23 cellular contexts compared by ENCODE assay signal in genomic region chr3:106836906-106837305, GRCh38.
"Had no signal": no experiment of that assay in that cellular context is flagged by ENCODE, and none has a peak within 500 bp of the region (broad histone marks: within the 10 kb centered on the region; RNA-seq: fewer than 3 reads in every experiment).

No MANE protein-coding gene starts in this region.

- H3K36me3 Mint-ChIP-seq: activated naive CD4-positive, alpha-beta T cell treated with anti-CD3 and anti-CD28 coated beads, Interleukin-2, amount 50 U/mL, for 24 hours; naive thymus-derived CD4-positive, alpha-beta T cell had no signal

- DNase-seq: activated CD4-positive, alpha-beta T cell treated with anti-CD3 and anti-CD28 coated beads for 4 hours; activated CD8-positive, alpha-beta T cell treated with anti-CD3 and anti-CD28 coated beads for 36 hours; activated effector memory CD4-positive, alpha-beta T cell treated with anti-CD3 and anti-CD28 coated beads, Interleukin-2, amount 50 U/mL, for 16 hours; activated T-cell treated with anti-CD3 and anti-CD28 coated beads, Interleukin-2, amount 50 U/mL, for 4 hours; adrenal gland; islet precursor cell; naive thymus-derived CD4-positive, alpha-beta T cell; psoas muscle; right lobe of liver; stimulated activated CD4-positive, alpha-beta T cell treated with anti-CD3 and anti-CD28 coated beads, Interleukin-12 subunit alpha, Interleukin-12 subunit beta, amount 100 ng/mL, for 4 hours; stimulated activated CD4-positive, alpha-beta T cell treated with anti-CD3 and anti-CD28 coated beads, Interleukin-2, amount 100 ng/mL, for 24 hours; stomach; upper lobe of right lung; WERI-Rb-1 had no signal

- H3K4me3 Mint-ChIP-seq: activated CD8-positive, alpha-beta T cell treated with anti-CD3 and anti-CD28 coated beads for 36 hours; activated naive CD4-positive, alpha-beta T cell treated with anti-CD3 and anti-CD28 coated beads, Interleukin-2, amount 50 U/mL, for 24 hours; activated T-cell treated with anti-CD3 and anti-CD28 coated beads, Interleukin-2, amount 50 U/mL, for 4 hours; central memory CD8-positive, alpha-beta T cell; naive thymus-derived CD4-positive, alpha-beta T cell; T-helper 1 cell treated with Interleukin-12 subunit alpha and Interleukin-12 subunit beta and Interleukin-4 antibody, amounts not matched to agents 30 μg/mL and 1 μg/mL, for 36 hours had no signal

- H3K9me3 ChIP-seq: adrenal gland, psoas muscle, right lobe of liver, upper lobe of right lung had no signal

- H3K36me3 ChIP-seq: adrenal gland, right lobe of liver, stomach, thoracic aorta, upper lobe of right lung, WERI-Rb-1 had no signal

- H3K4me3 ChIP-seq: adrenal gland, coronary artery, hepatocyte, psoas muscle, right lobe of liver, stomach, thoracic aorta, upper lobe of right lung had no signal

- H3K4me1 Mint-ChIP-seq: activated naive CD4-positive, alpha-beta T cell treated with anti-CD3 and anti-CD28 coated beads, Interleukin-2, amount 50 U/mL, for 24 hours; central memory CD8-positive, alpha-beta T cell; naive thymus-derived CD4-positive, alpha-beta T cell had no signal

- H3K4me2 ChIP-seq: hepatocyte had no signal

- H3K79me2 ChIP-seq: hepatocyte had no signal

- H2AFZ ChIP-seq: hepatocyte had no signal

- H3K27me3 ChIP-seq: adrenal gland, hepatocyte, right lobe of liver, stomach, upper lobe of right lung had no signal

- H3K27ac ChIP-seq: adrenal gland, coronary artery, hepatocyte, psoas muscle, right lobe of liver, stomach, thoracic aorta, upper lobe of right lung, WERI-Rb-1 had no signal

- H3K4me1 ChIP-seq: adrenal gland, right lobe of liver, stomach, upper lobe of right lung had no signal

- H3K27ac Mint-ChIP-seq: activated CD8-positive, alpha-beta T cell treated with anti-CD3 and anti-CD28 coated beads for 36 hours; activated naive CD4-positive, alpha-beta T cell treated with anti-CD3 and anti-CD28 coated beads, Interleukin-2, amount 50 U/mL, for 24 hours; naive thymus-derived CD4-positive, alpha-beta T cell; T-helper 1 cell treated with Interleukin-12 subunit alpha and Interleukin-12 subunit beta and Interleukin-4 antibody, amounts not matched to agents 30 μg/mL and 1 μg/mL, for 36 hours had no signal

- ATAC-seq: activated CD8-positive, alpha-beta T cell treated with anti-CD3 and anti-CD28 coated beads for 36 hours; activated T-cell treated with anti-CD3 and anti-CD28 coated beads, Interleukin-2, amount 50 U/mL, for 4 hours; esophagus mucosa; left lobe of liver; naive thymus-derived CD4-positive, alpha-beta T cell; psoas muscle; right lobe of liver; upper lobe of right lung had no signal

- H3K27me3 Mint-ChIP-seq: activated CD8-positive, alpha-beta T cell treated with anti-CD3 and anti-CD28 coated beads for 36 hours; activated naive CD4-positive, alpha-beta T cell treated with anti-CD3 and anti-CD28 coated beads, Interleukin-2, amount 50 U/mL, for 24 hours; brain; central memory CD8-positive, alpha-beta T cell; naive thymus-derived CD4-positive, alpha-beta T cell had no signal
